ENCODE assay signal across 9 cellular contexts in genomic region chr10:71216751-71217265, GRCh38. TPM values are rescaled to one million over a fixed set of nuclear protein-coding genes. Genes with fewer than 3 reads are reported as not detected.
DNase-seq lines count a peak whose midpoint lies in the region; ATAC-seq and TF ChIP-seq lines count a peak whose summit lies in the region.
"Had no signal": no experiment of that assay in that cellular context is flagged by ENCODE, and none has a peak within 500 bp of the region (broad histone marks: within the 10 kb centered on the region; RNA-seq: fewer than 3 reads in every experiment).

No MANE protein-coding gene starts in this region.

- H3K36me3 Mint-ChIP-seq in activated T-cell treated with anti-CD3 and anti-CD28 coated beads, Interleukin-2, amount 50 U/mL, for 4 hours (ENCODE audit: insufficient read depth), result no peaks in the 10 kb centered on the region
- no peaks in the 10 kb centered on the region for H3K36me3 Mint-ChIP-seq in brain
- H3K36me3 Mint-ChIP-seq: activated naive CD4-positive, alpha-beta T cell treated with anti-CD3 and anti-CD28 coated beads, Interleukin-2, amount 50 U/mL, for 72 hours had no signal

- no peak for ATAC-seq in activated T-cell treated with anti-CD3 and anti-CD28 coated beads, Interleukin-2, amount 50 U/mL, for 4 hours
- ATAC-seq in left lung (no peak), GM21390 (IDR thresholded peaks at IDR 0.05; ENCODE audit: unreplicated experiment) (no peak)

- intact Hi-C loops in left lung (cut with DNase I), result loop anchor here in 1 of 2 donors (10.0 kb wide), 1 partner anchor 58 kb away; no protein-coding TSS in a partner anchor
- intact Hi-C loops in tibial artery (cut with DNase I; ENCODE audit: low total_unique reads), result no loop called here

- H3K4me1 ChIP-seq in left lung, result peaks cover 7 to 52% of the 10 kb centered on the region in 2 donors
- H3K4me1 ChIP-seq in tibial artery, result peaks cover 0 to 44% (median 30%) of the 10 kb centered on the region in 4 donors

- H3K9me3 ChIP-seq in left lung, result no peaks in the 10 kb centered on the region
- no peaks in the 10 kb centered on the region for H3K9me3 ChIP-seq in tibial artery

- H3K27me3 ChIP-seq in left lung (peaks cover 0 to 63% of the 10 kb centered on the region in 2 donors), tibial artery (no peaks in the 10 kb centered on the region)

- H3K27ac ChIP-seq in left lung (peak overlapping the region; percentile 20 to 44), tibial artery (peak overlapping the region; percentile 63 to 69)

- peak overlapping the region; percentile 50 to 86 (median 72) for H3K27ac Mint-ChIP-seq in brain
- H3K27ac Mint-ChIP-seq: activated naive CD4-positive, alpha-beta T cell treated with anti-CD3 and anti-CD28 coated beads, Interleukin-2, amount 50 U/mL, for 72 hours had no signal

- H3K4me1 Mint-ChIP-seq in activated T-cell treated with anti-CD3 and anti-CD28 coated beads, Interleukin-2, amount 50 U/mL, for 4 hours (ENCODE audit: low read depth), result peaks cover 8% of the 10 kb centered on the region
- H3K4me1 Mint-ChIP-seq in brain, result peaks cover 71% of the 10 kb centered on the region

- TF ChIP-seq CTCF in brain (conservative IDR thresholded peaks at IDR 0.05), result no peak
- no peak for TF ChIP-seq CTCF in left lung (IDR thresholded peaks at IDR 0.05)
- TF ChIP-seq CTCF in tibial artery (IDR thresholded peaks at IDR 0.05), result no peak

- H3K4me3 ChIP-seq in left lung, result peak overlapping the region; percentile 43 to 46
- peak overlapping the region; percentile 54 to 55 for H3K4me3 ChIP-seq in tibial artery

- peak overlapping the region; percentile 46 for H3K4me3 Mint-ChIP-seq in activated T-cell treated with anti-CD3 and anti-CD28 coated beads, Interleukin-2, amount 50 U/mL, for 4 hours
- H3K4me3 Mint-ChIP-seq in brain, result peak overlapping the region; percentile 85 to 96 (median 86)

- no peaks in the 10 kb centered on the region for H3K36me3 ChIP-seq in left lung
- H3K36me3 ChIP-seq in tibial artery, result no peaks in the 10 kb centered on the region

- H3K27me3 Mint-ChIP-seq in activated T-cell treated with anti-CD3 and anti-CD28 coated beads, Interleukin-2, amount 50 U/mL, for 4 hours (ENCODE audit: low read depth), result peaks cover 49% of the 10 kb centered on the region
- H3K27me3 Mint-ChIP-seq in brain, result peaks cover 58% of the 10 kb centered on the region

- DNase-seq in activated T-cell treated with anti-CD3 and anti-CD28 coated beads, Interleukin-2, amount 50 U/mL, for 4 hours, result no peak
- no peak for DNase-seq in activated T-cell treated with anti-CD3 and anti-CD28 coated beads, Interleukin-2, amount 50 U/mL, for 48 hours
- DNase-seq in left lung (no peak), tibial artery (peak in 1 of 2 donors; percentile 61), RKO (ENCODE audit: low spot score) (no peak), SHP77 (lab: John Stamatoyannopoulos, UW) (no peak)

- H3K9me3 Mint-ChIP-seq in activated T-cell treated with anti-CD3 and anti-CD28 coated beads, Interleukin-2, amount 50 U/mL, for 4 hours, result no peaks in the 10 kb centered on the region
- H3K9me3 Mint-ChIP-seq in brain, result peaks cover 0 to 2% (median 0%) of the 10 kb centered on the region in 5 experiments
- H3K9me3 Mint-ChIP-seq: activated naive CD4-positive, alpha-beta T cell treated with anti-CD3 and anti-CD28 coated beads, Interleukin-2, amount 50 U/mL, for 72 hours had no signal

RNA-seq across cellular contexts. Expression of gene UNC5B, which starts 4.4 kb away (rescaled TPM):
- total RNA-seq in activated T-cell treated with anti-CD3 and anti-CD28 coated beads, Interleukin-2, amount 50 U/mL, for 4 hours, result under 1 TPM; 0.26 to 0.43 (median 0.35) TPM
- 31.8 TPM for polyA plus RNA-seq in brain (ENCODE audit: insufficient read depth, low read depth, low replicate concordance)
- total RNA-seq in left lung, result 10 to 100 TPM; 14.4 to 20.3 TPM
- total RNA-seq: activated naive CD4-positive, alpha-beta T cell treated with anti-CD3 and anti-CD28 coated beads, Interleukin-2, amount 50 U/mL, for 72 hours had no signal

Comparison
In these comparisons a context has a peak if more than half of its experiments do, and no peak if none do; other contexts are left out.
1. RNA of gene UNC5B, which starts 4.4 kb away (total RNA-seq): 14.4 to 20.3 TPM in left lung; 0.26 to 0.43 TPM in activated T-cell treated with anti-CD3 and anti-CD28 coated beads, Interleukin-2, amount 50 U/mL, for 4 hours; every median in the first group is over 10 times any median in the second.